ENCODE assay signal across 31 cellular contexts in genomic region chr17:37842401-37842800, GRCh38.
"Had no signal": no experiment of that assay in that cellular context is flagged by ENCODE, and none has a peak within 500 bp of the region (broad histone marks: within the 10 kb centered on the region; RNA-seq: fewer than 3 reads in every experiment).

No MANE protein-coding gene starts in this region.

- H3K27ac ChIP-seq: adrenal gland, body of pancreas, colonic mucosa, gastroesophageal sphincter, left ventricle myocardium inferior, pancreas, psoas muscle, right atrium auricular region, testis, transverse colon had no signal

- H3K4me3 Mint-ChIP-seq: activated naive CD4-positive, alpha-beta T cell treated with anti-CD3 and anti-CD28 coated beads for 36 hours; activated naive CD8-positive, alpha-beta T cell treated with anti-CD3 and anti-CD28 coated beads for 36 hours; activated T-helper 1 cell treated with anti-CD3 and anti-CD28 coated beads, Interleukin-12 subunit alpha, Interleukin-12 subunit beta, Interleukin-2, Interleukin-4 antibody, amounts not matched to agents 30 ng/mL and 10 ng/mL and 1 ng/mL, durations not matched to agents 14 hours and 24 hours and 36 hours; effector memory CD8-positive, alpha-beta T cell; immature natural killer cell; mesothelial cell of epicardium; naive thymus-derived CD4-positive, alpha-beta T cell; neural crest cell; T-helper 2 cell treated with Interferon-gamma antibody and Interleukin-4, amounts not matched to agents 5 μg/mL and 100 μg/mL, for 36 hours had no signal

- H3K36me3 ChIP-seq: adrenal gland, colonic mucosa, gastroesophageal sphincter, left ventricle myocardium inferior, pancreas, right atrium auricular region, transverse colon had no signal

- H3K27ac Mint-ChIP-seq: activated naive CD4-positive, alpha-beta T cell treated with anti-CD3 and anti-CD28 coated beads for 36 hours; activated naive CD8-positive, alpha-beta T cell treated with anti-CD3 and anti-CD28 coated beads for 36 hours; activated T-helper 1 cell treated with anti-CD3 and anti-CD28 coated beads, Interleukin-12 subunit alpha, Interleukin-12 subunit beta, Interleukin-2, Interleukin-4 antibody, amounts not matched to agents 30 ng/mL and 10 ng/mL and 1 ng/mL, durations not matched to agents 14 hours and 24 hours and 36 hours; effector memory CD8-positive, alpha-beta T cell; immature natural killer cell; mesothelial cell of epicardium; naive thymus-derived CD4-positive, alpha-beta T cell had no signal

- H3K36me3 Mint-ChIP-seq: activated naive CD8-positive, alpha-beta T cell treated with anti-CD3 and anti-CD28 coated beads for 36 hours; immature natural killer cell; mesothelial cell of epicardium; naive thymus-derived CD4-positive, alpha-beta T cell had no signal

- H3K9me3 ChIP-seq: adrenal gland, body of pancreas, colonic mucosa, gastroesophageal sphincter, left ventricle myocardium inferior, pancreas, psoas muscle, right atrium auricular region, testis, transverse colon had no signal

- DNase-seq: activated CD4-positive, alpha-beta T cell treated with anti-CD3 and anti-CD28 coated beads for 4 hours; activated CD4-positive, alpha-beta T cell treated with anti-CD3 and anti-CD28 coated beads, Interleukin-2, amount 50 U/mL, for 4 hours; activated CD4-positive, CD25-positive, alpha-beta regulatory T cell; activated effector memory CD4-positive, alpha-beta T cell treated with anti-CD3 and anti-CD28 coated beads, Interleukin-2, amount 50 U/mL, for 16 hours; activated naive CD4-positive, alpha-beta T cell treated with anti-CD3 and anti-CD28 coated beads for 36 hours; activated naive CD8-positive, alpha-beta T cell treated with anti-CD3 and anti-CD28 coated beads for 36 hours; adrenal gland; aorta; body of pancreas; cerebellar nuclear complex; colonic mucosa; effector memory CD8-positive, alpha-beta T cell; head of caudate nucleus; hypothalamus; immature natural killer cell; kidney; left ventricle myocardium inferior; naive thymus-derived CD4-positive, alpha-beta T cell; nucleus accumbens; pancreas; psoas muscle; stimulated activated naive CD4-positive, alpha-beta T cell treated with Interleukin-2 at 50 U/mL for 16 hours; T-helper 1 cell; testis; transverse colon had no signal

- H3K9me3 Mint-ChIP-seq: activated naive CD4-positive, alpha-beta T cell treated with anti-CD3 and anti-CD28 coated beads for 36 hours; activated naive CD8-positive, alpha-beta T cell treated with anti-CD3 and anti-CD28 coated beads for 36 hours; activated T-helper 1 cell treated with anti-CD3 and anti-CD28 coated beads, Interleukin-12 subunit alpha, Interleukin-12 subunit beta, Interleukin-2, Interleukin-4 antibody, amounts not matched to agents 30 ng/mL and 10 ng/mL and 1 ng/mL, durations not matched to agents 14 hours and 24 hours and 36 hours; effector memory CD8-positive, alpha-beta T cell; mesothelial cell of epicardium; T-helper 2 cell treated with Interferon-gamma antibody and Interleukin-4, amounts not matched to agents 5 μg/mL and 100 μg/mL, for 36 hours had no signal

- H3K4me1 ChIP-seq: body of pancreas, colonic mucosa, pancreas, psoas muscle, testis had no signal

- H3K4me3 ChIP-seq: adrenal gland, body of pancreas, colonic mucosa, gastroesophageal sphincter, left ventricle myocardium inferior, pancreas, psoas muscle, right atrium auricular region, testis, transverse colon had no signal

- H3K27me3 ChIP-seq: body of pancreas, colonic mucosa, right atrium auricular region, testis had no signal
